In the genomic region with DNA sequence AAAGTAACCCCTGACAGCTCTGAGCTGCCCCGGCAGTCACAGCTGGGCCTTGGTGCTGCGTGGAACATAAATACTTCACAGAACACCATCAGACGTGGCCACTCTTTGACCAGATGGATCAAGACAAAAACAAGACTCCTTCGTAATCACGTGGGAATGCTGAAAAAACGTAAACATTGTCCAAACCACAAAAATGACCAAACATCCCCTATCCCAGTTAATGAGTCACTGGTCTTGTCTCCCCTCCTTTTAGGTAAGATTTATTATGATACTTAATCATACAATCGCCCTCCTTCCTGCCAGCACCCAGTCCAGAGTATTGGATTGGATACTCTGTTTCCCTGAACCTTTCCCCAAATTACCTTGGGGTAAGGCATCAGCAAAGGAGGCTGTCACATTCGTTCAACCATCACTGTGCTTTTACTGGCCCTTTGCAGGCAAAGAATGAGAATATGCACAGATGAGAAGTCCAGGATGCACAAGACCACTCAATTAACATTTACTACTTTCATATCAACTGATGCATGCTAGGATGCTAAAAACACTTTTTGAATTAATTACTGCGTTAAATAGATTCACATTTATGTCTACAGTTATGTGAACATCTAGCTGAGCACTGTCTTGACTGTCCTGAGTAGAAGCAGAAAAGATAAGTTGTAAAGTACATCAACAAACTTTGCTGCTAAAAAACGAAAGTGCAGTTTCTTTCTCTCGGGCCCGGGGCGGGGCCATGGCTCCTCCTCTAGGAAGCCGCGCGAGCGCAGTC, we compare ENCODE assay signal across 8 cellular contexts. TPM values are rescaled to one million over a fixed set of nuclear protein-coding genes. Genes with fewer than 3 reads are reported as not detected.
A peak's percentile ranks its signal among the peaks of the same experiment; 100 is the strongest.
DNase-seq lines count a peak whose midpoint lies in the region; TF ChIP-seq lines count a peak whose summit lies in the region.

No MANE protein-coding gene starts in this region.

- intact Hi-C loops in Caco-2 (cut with micrococcal nuclease; ENCODE audit: unreplicated experiment), result no loop called here

- no peaks in the 10 kb centered on the region for H3K4me1 Mint-ChIP-seq in Caco-2 (ENCODE audit: low read depth, unreplicated experiment)
- H3K4me1 Mint-ChIP-seq in HFFc6 (ENCODE audit: low read depth), result peaks cover 34% of the 10 kb centered on the region

- DNase-seq in Caco-2, result no peak
- peak; percentile 81 for DNase-seq in HFFc6
- peak; percentile 86 to 88 for DNase-seq in foreskin fibroblast
- DNase-seq in occipital lobe (lab: John Stamatoyannopoulos, UW), result no peak
- DNase-seq in NCI-H1930 (lab: John Stamatoyannopoulos, UW), result no peak
- no peak for DNase-seq in GM10266 (ENCODE audit: extremely low spot score)

- H3K36me3 Mint-ChIP-seq in Caco-2 (ENCODE audit: insufficient read depth, unreplicated experiment) (no peaks in the 10 kb centered on the region), HFFc6 (ENCODE audit: low read depth) (no peaks in the 10 kb centered on the region)

- POLR2A ChIA-PET in Caco-2 (lab: Charles Lee), result interaction anchor here (0.6 to 1.1 kb wide), 2 partner anchors 37 to 83 kb away, joined by 4 read pairs; partner anchors contain the start of gene RAB9A

- peak overlapping the region; percentile 45 for H3K4me3 ChIP-seq in Caco-2 (ENCODE audit: low read depth, low read length)
- H3K4me3 ChIP-seq in foreskin fibroblast (ENCODE audit: low read depth in 1 of 2, low read length in 2 of 2), result peak overlapping the region; percentile 66 to 74
- peak overlapping the region; percentile 67 to 89 (median 85) for H3K4me3 ChIP-seq in skeletal muscle tissue (ENCODE audit: low read length in 3 of 3)

- BruUV-seq in Caco-2 (replicated peaks; lab: Mats Ljungman, UMichigan), result TSS peak; percentile 75

- no peaks in the 10 kb centered on the region for H3K27me3 Mint-ChIP-seq in Caco-2 (ENCODE audit: insufficient read depth, unreplicated experiment)
- no peaks in the 10 kb centered on the region for H3K27me3 Mint-ChIP-seq in HFFc6 (ENCODE audit: insufficient read depth)

- H3K36me3 ChIP-seq in Caco-2 (ENCODE audit: control insufficient read depth, insufficient read depth, low read length), result no peaks in the 10 kb centered on the region
- peaks cover 4 to 6% (median 6%) of the 10 kb centered on the region in 3 donors for H3K36me3 ChIP-seq in skeletal muscle tissue (ENCODE audit: control insufficient read depth in 3 of 3, insufficient read depth in 3 of 3, low read length in 3 of 3)

- CTCF ChIA-PET in Caco-2 (lab: Charles Lee), result no interaction called here

- H3K9me3 ChIP-seq in Caco-2 (no peaks in the 10 kb centered on the region), skeletal muscle tissue (ENCODE audit: control insufficient read depth in 3 of 3, low read length in 3 of 3) (no peaks in the 10 kb centered on the region)

- H3K27ac Mint-ChIP-seq in Caco-2 (ENCODE audit: unreplicated experiment), result peak overlapping the region; percentile 81
- H3K27ac Mint-ChIP-seq in HFFc6, result peak overlapping the region; percentile 98

- peak overlapping the region; percentile 80 for H3K4me3 Mint-ChIP-seq in Caco-2 (ENCODE audit: unreplicated experiment)
- peak overlapping the region; percentile 91 for H3K4me3 Mint-ChIP-seq in HFFc6

- H3K27ac ChIP-seq in VCaP (peak overlapping the region; percentile 74), skeletal muscle tissue (ENCODE audit: low read depth, low read length) (peak overlapping the region; percentile 57)

- H3K9me3 Mint-ChIP-seq in Caco-2 (ENCODE audit: unreplicated experiment) (no peaks in the 10 kb centered on the region), HFFc6 (no peaks in the 10 kb centered on the region)

- H3K4me1 ChIP-seq in Caco-2 (no peaks in the 10 kb centered on the region), skeletal muscle tissue (ENCODE audit: control insufficient read depth in 3 of 3, insufficient read depth in 3 of 3, low read length in 3 of 3) (peaks cover 3 to 7% (median 6%) of the 10 kb centered on the region in 3 donors)

- H3K27me3 ChIP-seq in Caco-2 (replicated peaks; ENCODE audit: control insufficient read depth, insufficient read depth, low read length) (no peaks in the 10 kb centered on the region), skeletal muscle tissue (ENCODE audit: control insufficient read depth in 3 of 3, insufficient read depth in 3 of 3, low read length in 3 of 3) (peaks cover 0 to 4% (median 0%) of the 10 kb centered on the region in 3 donors)

- peak overlapping the region; percentile 43 to 76 (median 75) for H3K9ac ChIP-seq in skeletal muscle tissue (ENCODE audit: low read depth in 1 of 3, low read length in 3 of 3)

- TF ChIP-seq CTCF in Caco-2 (IDR thresholded peaks at IDR 0.05; ENCODE audit: insufficient read depth in 1 of 2, low read depth in 1 of 2, low read length in 1 of 2, severe bottlenecking in 1 of 2, unreplicated experiment in 1 of 2), result no peak
- TF ChIP-seq CTCF in HFFc6 (IDR thresholded peaks at IDR 0.05), result no peak
- no peak for TF ChIP-seq CTCF in VCaP (conservative IDR thresholded peaks at IDR 0.05)
- TF ChIP-seq CTCF in foreskin fibroblast (IDR thresholded peaks at IDR 0.05; ENCODE audit: low read depth, low read length), result no peak
- TF ChIP-seq CTCF in GM10266 (IDR thresholded peaks at IDR 0.05; ENCODE audit: control insufficient read depth, insufficient read depth, low read depth, missing control alignments), result no peak

RNA-seq across cellular contexts. Expression of gene TCEANC, which starts 0.5 kb away (rescaled TPM):
- total RNA-seq in Caco-2 (2022), result 1.6 and 2.0 TPM in 2 replicates
- total RNA-seq in HFFc6 (2021; fragmentation: NEBNext Ultra II Directional; extraction: Animal tissue kit (Norgen Biotek cat#: 25700)), result 1 to 10 TPM in 5 of 6 experiments, under 1 TPM in 1; 0.99 to 1.7 (median 1.1) TPM
- total RNA-seq in skeletal muscle tissue, result 14.1 TPM
- total RNA-seq in occipital lobe, result 14.7 TPM

RNA-seq across cellular contexts. Expression of gene RAB9A, which starts 36.5 kb away (rescaled TPM):
- 22.9 and 25.5 TPM in 2 replicates for total RNA-seq in Caco-2 (2022)
- 10 to 100 TPM; 13.5 to 18.3 (median 15.1) TPM for total RNA-seq in HFFc6 (2021; fragmentation: NEBNext Ultra II Directional; extraction: Animal tissue kit (Norgen Biotek cat#: 25700))
- total RNA-seq in skeletal muscle tissue, result 19.3 TPM
- 29.2 TPM for total RNA-seq in occipital lobe

Comparison
In these comparisons a context has a peak if more than half of its experiments do, and no peak if none do; other contexts are left out.
1. DNase-seq: peak in HFFc6 (single experiment) and foreskin fibroblast (2 of 2); none in Caco-2 (0 of 2), occipital lobe (single experiment), NCI-H1930 (0 of 2) and GM10266 (single experiment).
2. Peak in every context shown above with its lines, with median percentiles within 50 percentile points of each other: H3K4me3 ChIP-seq.